1 cellular context compared by ENCODE assay signal in the genomic region with DNA sequence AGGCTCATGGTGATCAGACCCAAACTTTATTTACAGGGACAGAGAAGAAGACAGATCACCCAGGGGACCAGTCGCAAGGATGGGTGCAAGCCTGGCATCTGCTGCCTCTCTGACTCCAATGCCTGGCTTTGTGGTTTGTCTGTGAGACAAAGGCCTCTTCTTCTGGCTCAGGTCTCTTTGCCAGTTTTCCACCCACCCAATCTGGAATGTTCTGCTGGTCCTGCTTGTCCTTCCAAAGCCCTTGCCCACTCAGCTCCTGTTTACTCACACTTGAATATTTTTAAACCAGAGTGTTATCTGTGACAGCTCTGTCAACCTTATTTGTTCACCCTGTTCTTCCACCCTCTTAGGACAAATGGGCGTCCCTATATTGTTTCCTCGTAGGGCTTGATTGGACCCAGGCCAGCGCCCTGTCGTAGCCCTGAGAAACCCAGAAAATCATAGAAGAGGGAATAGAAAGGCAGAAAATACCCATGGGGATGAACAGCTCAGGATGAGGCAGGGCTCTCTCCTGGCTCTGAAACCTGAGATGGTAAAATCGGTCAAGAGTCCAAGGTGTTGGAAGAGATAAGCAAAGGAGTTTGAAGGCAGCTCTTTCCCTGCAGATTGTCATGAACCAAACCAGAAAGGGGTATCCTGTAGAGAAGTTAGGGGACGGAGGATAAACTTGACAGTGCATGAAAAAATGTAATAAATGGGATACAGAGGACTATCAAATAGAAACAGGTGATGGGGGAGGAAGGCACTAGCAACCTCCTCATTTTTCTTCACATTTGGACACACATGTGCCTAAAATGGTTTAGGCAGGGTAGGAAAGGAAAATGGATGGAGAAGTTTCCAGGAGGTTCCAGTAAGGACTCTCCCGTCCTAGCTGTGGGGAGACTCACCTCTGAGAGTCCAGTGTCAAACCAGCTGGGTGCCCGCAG.
TF ChIP-seq lines count a peak whose summit lies in the region.

No MANE protein-coding gene starts in this region.

TF ChIP-seq in H1, 55 proteins besides CTCF, POLR2A, EP300 and RAD21:
- no peak for TF ChIP-seq SP1 (IDR thresholded peaks at IDR 0.05; ENCODE audit: low read depth, low read length)
- no peak for TF ChIP-seq TEAD4 (IDR thresholded peaks at IDR 0.05; ENCODE audit: low read depth, low read length)
- no peak for TF ChIP-seq SIX5 (IDR thresholded peaks at IDR 0.05; ENCODE audit: low read depth, low read length)
- TF ChIP-seq RNF2 (IDR thresholded peaks at IDR 0.05; ENCODE audit: borderline replicate concordance, low read depth, low read length, missing control alignments, poor library complexity, severe bottlenecking) = no peak
- TF ChIP-seq, protein P1, sequence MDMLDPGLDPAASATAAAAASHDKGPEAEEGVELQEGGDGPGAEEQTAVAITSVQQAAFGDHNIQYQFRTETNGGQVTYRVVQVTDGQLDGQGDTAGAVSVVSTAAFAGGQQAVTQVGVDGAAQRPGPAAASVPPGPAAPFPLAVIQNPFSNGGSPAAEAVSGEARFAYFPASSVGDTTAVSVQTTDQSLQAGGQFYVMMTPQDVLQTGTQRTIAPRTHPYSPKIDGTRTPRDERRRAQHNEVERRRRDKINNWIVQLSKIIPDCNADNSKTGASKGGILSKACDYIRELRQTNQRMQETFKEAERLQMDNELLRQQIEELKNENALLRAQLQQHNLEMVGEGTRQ (IDR thresholded peaks at IDR 0.05; ENCODE audit: low read length) = no peak
- TF ChIP-seq TAF1 (IDR thresholded peaks at IDR 0.05; ENCODE audit: low read depth, low read length) = no peak
- TF ChIP-seq KDM4A (IDR thresholded peaks at IDR 0.05; ENCODE audit: low read depth, low read length, severe bottlenecking) = no peak
- no peak for TF ChIP-seq GTF2F1 (IDR thresholded peaks at IDR 0.05; ENCODE audit: borderline replicate concordance, low read depth, low read length)
- TF ChIP-seq EGR1 (IDR thresholded peaks at IDR 0.05; ENCODE audit: borderline replicate concordance, low read depth, low read length) = no peak
- TF ChIP-seq KDM5A (IDR thresholded peaks at IDR 0.05; ENCODE audit: low read length) = no peak
- no peak for TF ChIP-seq SP2 (IDR thresholded peaks at IDR 0.05; ENCODE audit: low read length)
- TF ChIP-seq SP4 (IDR thresholded peaks at IDR 0.05; ENCODE audit: low read length) = no peak
- TF ChIP-seq TCF12 (IDR thresholded peaks at IDR 0.05; ENCODE audit: low read depth, low read length) = no peak
- TF ChIP-seq EZH2 (IDR thresholded peaks at IDR 0.05; ENCODE audit: low read depth, low read length, severe bottlenecking) = no peak
- no peak for TF ChIP-seq BACH1 (IDR thresholded peaks at IDR 0.05; ENCODE audit: low read length)
- no peak for TF ChIP-seq RXRA (IDR thresholded peaks at IDR 0.05; ENCODE audit: insufficient read depth, low read depth, low read length)
- TF ChIP-seq, protein P2, sequence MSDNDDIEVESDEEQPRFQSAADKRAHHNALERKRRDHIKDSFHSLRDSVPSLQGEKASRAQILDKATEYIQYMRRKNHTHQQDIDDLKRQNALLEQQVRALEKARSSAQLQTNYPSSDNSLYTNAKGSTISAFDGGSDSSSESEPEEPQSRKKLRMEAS (IDR thresholded peaks at IDR 0.05) = no peak
- TF ChIP-seq FOSL1 (IDR thresholded peaks at IDR 0.05; ENCODE audit: insufficient read depth, low read depth, low read length) = no peak
TF ChIP-seq in H1: peak in this region for 0.
